Comparison of ENCODE assay signal across 24 cellular contexts in the genomic region with DNA sequence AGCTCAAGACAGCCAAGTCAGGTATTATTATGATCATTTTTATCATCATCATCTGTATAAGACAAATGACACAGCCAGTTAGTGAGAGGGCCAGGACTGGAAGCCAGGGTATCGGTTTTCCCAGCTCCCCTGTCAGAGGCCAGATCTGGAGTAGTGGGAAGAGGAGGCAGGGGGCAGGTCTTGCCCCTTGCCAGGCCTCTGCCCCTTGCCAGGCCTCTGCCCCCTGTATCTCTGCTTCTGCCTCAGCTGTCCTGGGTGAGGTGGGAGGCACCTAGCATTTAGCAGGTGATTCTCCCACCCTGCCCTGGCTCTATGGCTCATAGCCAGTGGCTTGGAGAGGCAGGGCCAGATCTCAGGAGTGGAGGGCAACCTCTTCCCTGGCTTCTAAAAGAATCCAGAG.
"Had no signal": no experiment of that assay in that cellular context is flagged by ENCODE, and none has a peak within 500 bp of the region (broad histone marks: within the 10 kb centered on the region; RNA-seq: fewer than 3 reads in every experiment).

No MANE protein-coding gene starts in this region.

- DNase-seq: activated CD4-positive, alpha-beta T cell treated with anti-CD3 and anti-CD28 coated beads for 36 hours; activated CD4-positive, alpha-beta T cell treated with anti-CD3 and anti-CD28 coated beads, Interleukin-2, amount 10 ng/mL, durations not matched to agents 7 days and 5 days; activated CD4-positive, alpha-beta T cell treated with anti-CD3 and anti-CD28 coated beads, Interleukin-2, amount 50 U/mL, for 48 hours; activated CD8-positive, alpha-beta T cell treated with anti-CD3 and anti-CD28 coated beads, Interleukin-2, amount 10 ng/mL, durations not matched to agents 7 days and 5 days; activated naive CD4-positive, alpha-beta T cell; activated T-cell treated with anti-CD3 and anti-CD28 coated beads, Interleukin-2, amount 50 U/mL, for 24 hours; anterior cingulate cortex; central memory CD4-positive, alpha-beta T cell; NCI-H1105; NCI-H1417 treated with DMSO at 0.1 percent for 48 hours; NCI-H187 treated with DMSO at 0.1 percent for 48 hours; NCI-H2081; NCI-H2171 treated with DMSO at 0.1 percent for 48 hours; NCI-H2227 treated with DMSO at 0.1 percent for 48 hours; NCI-H446; NCI-H510A treated with DMSO at 0.1 percent for 48 hours; NCI-H69; NK-92 treated with Interleukin-12 subunit alpha and Interleukin-12 subunit beta, amount 100 ng/mL, for 24 hours; PC-3; Peyer's patch; SHP77 treated with DMSO at 0.1 percent for 48 hours; SK-N-SH had no signal

- H3K4me3 ChIP-seq: K562, Peyer's patch, SJSA1 had no signal

- H3K4me1 ChIP-seq: SJSA1 had no signal

- H3K27ac ChIP-seq: Peyer's patch, SJSA1 had no signal

- H3K36me3 ChIP-seq: SJSA1 had no signal

- H3K27me3 ChIP-seq: Peyer's patch, SJSA1 had no signal

- H3K4me2 ChIP-seq: SK-N-SH had no signal

- H3K9me3 ChIP-seq: Peyer's patch, SJSA1, SK-N-SH had no signal

- H3K9ac ChIP-seq: SK-N-SH had no signal
